18 cellular contexts compared by ENCODE assay signal in genomic region chr1:115969509-115969908, GRCh38. TPM values are rescaled to one million over a fixed set of nuclear protein-coding genes. Genes with fewer than 3 reads are reported as not detected.
DNase-seq lines count a peak whose midpoint lies in the region; TF ChIP-seq lines count a peak whose summit lies in the region.
"Had no signal": no experiment of that assay in that cellular context is flagged by ENCODE, and none has a peak within 500 bp of the region (broad histone marks: within the 10 kb centered on the region; RNA-seq: fewer than 3 reads in every experiment).

No MANE protein-coding gene starts in this region.

- H3K9me3 ChIP-seq in BE2C = no peaks in the 10 kb centered on the region
- no peaks in the 10 kb centered on the region for H3K9me3 ChIP-seq in adrenal gland (replicated peaks in 1 of 3)
- H3K9me3 ChIP-seq: psoas muscle had no signal

- CTCF ChIA-PET in activated naive CD4-positive, alpha-beta T cell treated with anti-CD3 and anti-CD28 coated beads, Interleukin-2, amount 10 ng/mL, durations not matched to agents 7 days and 5 days (lab: Charles Lee) = no interaction called here

- H3K4me3 ChIP-seq in BE2C (ENCODE audit: low read depth, low read length) (no peak overlapping the region), adrenal gland (no peak overlapping the region)
- H3K4me3 ChIP-seq: hepatocyte, psoas muscle had no signal

- TF ChIP-seq POLR2A in adrenal gland (IDR thresholded peaks at IDR 0.05) = no peak

- H3K4me1 ChIP-seq in BE2C (no peaks in the 10 kb centered on the region), adrenal gland (replicated peaks in 1 of 2) (no peaks in the 10 kb centered on the region)
- H3K4me1 ChIP-seq: psoas muscle had no signal

- H3K4me1 Mint-ChIP-seq in activated naive CD4-positive, alpha-beta T cell treated with anti-CD3 and anti-CD28 coated beads, Interleukin-2, amount 10 ng/mL, durations not matched to agents 7 days and 5 days = no peaks in the 10 kb centered on the region
- H3K4me1 Mint-ChIP-seq: B cell had no signal

- H3K36me3 Mint-ChIP-seq in activated naive CD4-positive, alpha-beta T cell treated with anti-CD3 and anti-CD28 coated beads, Interleukin-2, amount 10 ng/mL, durations not matched to agents 7 days and 5 days = no peaks in the 10 kb centered on the region

- no peaks in the 10 kb centered on the region for H3K36me3 ChIP-seq in BE2C
- no peaks in the 10 kb centered on the region for H3K36me3 ChIP-seq in adrenal gland (replicated peaks in 1 of 2)

- H3K4me3 Mint-ChIP-seq in activated naive CD4-positive, alpha-beta T cell treated with anti-CD3 and anti-CD28 coated beads, Interleukin-2, amount 10 ng/mL, durations not matched to agents 7 days and 5 days = no peak overlapping the region
- H3K4me3 Mint-ChIP-seq: B cell; stimulated activated naive CD8-positive, alpha-beta T cell treated with anti-CD3 and anti-CD28 coated beads, Interleukin-15, Interleukin-2, amounts not matched to agents 100 ng/mL and 50 ng/mL, for 24 hours had no signal

- WGBS in adrenal gland, 4 donors = 33 to 47% (median 35%) methylated on average over 2 of the region's 2 CpGs

- intact Hi-C loops in adrenal gland (cut with DNase I) = no loop called here

- H3K27me3 Mint-ChIP-seq in activated naive CD4-positive, alpha-beta T cell treated with anti-CD3 and anti-CD28 coated beads, Interleukin-2, amount 10 ng/mL, durations not matched to agents 7 days and 5 days = peaks cover 46% of the 10 kb centered on the region

- H3K9me3 Mint-ChIP-seq in activated naive CD4-positive, alpha-beta T cell treated with anti-CD3 and anti-CD28 coated beads, Interleukin-2, amount 10 ng/mL, durations not matched to agents 7 days and 5 days = no peaks in the 10 kb centered on the region
- H3K9me3 Mint-ChIP-seq: stimulated activated naive CD8-positive, alpha-beta T cell treated with anti-CD3 and anti-CD28 coated beads, Interleukin-15, Interleukin-2, amounts not matched to agents 100 ng/mL and 50 ng/mL, for 24 hours had no signal

- no peak overlapping the region for H3K27ac ChIP-seq in adrenal gland
- H3K27ac ChIP-seq: hepatocyte, psoas muscle had no signal

- no peak for TF ChIP-seq CTCF in BE2C (IDR thresholded peaks at IDR 0.05; ENCODE audit: low read depth, low read length)
- TF ChIP-seq CTCF in adrenal gland (IDR thresholded peaks at IDR 0.05) = no peak

- H3K27me3 ChIP-seq in BE2C = peaks cover 18% of the 10 kb centered on the region
- no peaks in the 10 kb centered on the region for H3K27me3 ChIP-seq in adrenal gland
- H3K27me3 ChIP-seq: hepatocyte had no signal

- in situ Hi-C loops in SK-MEL-5 (cut with HindIII; ENCODE audit: low pct_unique_long_range_greater_than_20kb, low sequenced_read_pairs) = no loop called here

- DNase-seq in BE2C = peak; percentile 17
- DNase-seq in HT1080 (ENCODE audit: low read depth) = peak; percentile 24
- peak; percentile 64 for DNase-seq in SK-MEL-5 (ENCODE audit: low read depth, low spot score)
- peak; percentile 87 for DNase-seq in iPS DF 4.7 (ENCODE audit: extremely low read depth, low spot score)
- no peak for DNase-seq in activated naive CD4-positive, alpha-beta T cell treated with anti-CD3 and anti-CD28 coated beads, Interleukin-2, amount 10 ng/mL, durations not matched to agents 7 days and 5 days
- no peak for DNase-seq in AG08395 (ENCODE audit: low spot score)
- DNase-seq in adrenal gland = no peak
- no peak for DNase-seq in AG20443 (ENCODE audit: low spot score)
- DNase-seq: activated CD4-positive, alpha-beta T cell treated with anti-CD3 and anti-CD28 coated beads, Interleukin-2, amount 50 U/mL, for 4 hours; GF-D8; NCI-H1092 treated with DMSO at 0.1 percent for 48 hours; NCI-H510A treated with DMSO at 0.1 percent for 48 hours; psoas muscle; stimulated activated CD4-positive, alpha-beta T cell treated with anti-CD3 and anti-CD28 coated beads, Interleukin-4, amount 100 ng/mL, for 1 hour; T-helper 1 cell had no signal

- H3K27ac Mint-ChIP-seq in activated naive CD4-positive, alpha-beta T cell treated with anti-CD3 and anti-CD28 coated beads, Interleukin-2, amount 10 ng/mL, durations not matched to agents 7 days and 5 days = no peak overlapping the region
- H3K27ac Mint-ChIP-seq: B cell; stimulated activated naive CD8-positive, alpha-beta T cell treated with anti-CD3 and anti-CD28 coated beads, Interleukin-15, Interleukin-2, amounts not matched to agents 100 ng/mL and 50 ng/mL, for 24 hours had no signal

RNA-seq across cellular contexts. Expression of gene SLC22A15, which starts 6.8 kb away (rescaled TPM):
- not detected for polyA plus RNA-seq in BE2C (2012; ENCODE audit: insufficient read depth, insufficient read length, low read depth)
- total RNA-seq in HT1080 (2014; rRNA removed; shearing (Covaris generic)) = 1.6 and 3.2 TPM in 2 replicates
- polyA plus RNA-seq in HT1080 (2015; cell fraction: cytosol; rRNA removed) = 2.1 and 4.2 TPM in 2 replicates
- 23.5 and 24.1 TPM in 2 replicates for polyA plus RNA-seq in HT1080 (2015; cell fraction: nucleus; rRNA removed)
- 1.2 and 1.4 TPM in 2 replicates for total RNA-seq in SK-MEL-5 (2014; rRNA removed; shearing (Covaris generic))
- 0.75 and 0.91 TPM in 2 replicates for polyA plus RNA-seq in SK-MEL-5 (2015; cell fraction: cytosol; rRNA removed)
- 18.9 and 25.0 TPM in 2 replicates for polyA plus RNA-seq in SK-MEL-5 (2015; cell fraction: nucleus; rRNA removed)
- 10 to 100 TPM in 2 of 8 donors, 1 to 10 TPM in 6; 2.3 to 10.8 (median 5.8) TPM for total RNA-seq in adrenal gland
- 10 to 100 TPM in 1 of 3 donors, 1 to 10 TPM in 2; 1.2 to 11.4 (median 2.7) TPM for polyA plus RNA-seq in adrenal gland

Comparison
In these comparisons a context has a peak if more than half of its experiments do, and no peak if none do; other contexts are left out.
1. DNase-seq: peak in BE2C (single experiment), HT1080 (single experiment), SK-MEL-5 (single experiment) and iPS DF 4.7 (single experiment); none in activated naive CD4-positive, alpha-beta T cell treated with anti-CD3 and anti-CD28 coated beads, Interleukin-2, amount 10 ng/mL, durations not matched to agents 7 days and 5 days (single experiment), AG08395 (single experiment), adrenal gland (0 of 7) and AG20443 (single experiment).